Comparison of ENCODE assay signal across 3 cellular contexts in genomic region chr10:42596196-42596595, GRCh38.
TF ChIP-seq lines count a peak whose summit lies in the region.

No MANE protein-coding gene starts in this region.

TF ChIP-seq in A549, 52 proteins besides CTCF, POLR2A, EP300 and RAD21 (continued from another document):
- no peak for TF ChIP-seq ATOH8 (CRISPR knock-in tag; IDR thresholded peaks at IDR 0.05; ENCODE audit: low read depth)
- no peak for TF ChIP-seq ZNF302 (CRISPR knock-in tag; IDR thresholded peaks at IDR 0.05)
TF ChIP-seq in A549: peak in this region for 1.

TF ChIP-seq in IMR-90, 13 proteins besides CTCF, POLR2A, EP300 and RAD21 (continued from another document):
- TF ChIP-seq ELK1 (IDR thresholded peaks at IDR 0.05; ENCODE audit: borderline replicate concordance, low read depth, low read length): no peak
- no peak for TF ChIP-seq CHD1 (IDR thresholded peaks at IDR 0.05; ENCODE audit: low read depth, low read length)

TF ChIP-seq in WTC11, 78 proteins besides CTCF, POLR2A, EP300 and RAD21 (continued from another document):
- TF ChIP-seq FOXP4 (CRISPR knock-in tag; IDR thresholded peaks at IDR 0.05) (no peak), OVOL2 (CRISPR knock-in tag; IDR thresholded peaks at IDR 0.05; ENCODE audit: borderline replicate concordance) (no peak)
